Comparison of ENCODE assay signal across 10 cellular contexts in the genomic region with DNA sequence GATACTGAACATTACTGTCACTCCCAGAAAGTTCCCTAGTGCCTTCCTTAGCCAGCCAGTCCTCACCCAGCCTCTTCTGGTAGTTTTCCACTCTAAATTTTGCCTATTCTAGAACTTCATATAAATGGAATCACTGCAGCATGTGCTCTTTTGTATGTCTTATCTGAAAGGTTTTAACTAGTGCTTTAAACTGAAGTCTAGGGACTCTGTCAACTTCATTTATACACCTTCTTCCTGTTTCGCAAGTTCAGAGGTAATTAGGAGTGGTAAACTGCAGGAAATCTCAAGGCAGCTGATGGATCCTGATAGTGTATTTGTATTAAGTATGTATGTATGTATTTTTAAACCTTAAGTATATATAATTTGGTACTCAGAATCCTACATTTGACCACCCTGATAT.
DNase-seq lines count a peak whose midpoint lies in the region; ATAC-seq, FAIRE-seq and TF ChIP-seq lines count a peak whose summit lies in the region.
"Had no signal": no experiment of that assay in that cellular context is flagged by ENCODE, and none has a peak within 500 bp of the region (broad histone marks: within the 10 kb centered on the region; RNA-seq: fewer than 3 reads in every experiment).

No MANE protein-coding gene starts in this region.

- no peak overlapping the region for H3K4me2 ChIP-seq in astrocyte (ENCODE audit: low read length)

- peak; percentile 86 for DNase-seq in Jurkat, Clone E6-1 (ENCODE audit: low read depth, low spot score)
- no peak for DNase-seq in astrocyte (ENCODE audit: low read depth)
- no peak for DNase-seq in H4 (ENCODE audit: low spot score)
- DNase-seq in GM03348 (ENCODE audit: low spot score) = no peak
- no peak for DNase-seq in activated CD8-positive, alpha-beta memory T cell treated with anti-CD3 and anti-CD28 coated beads, Interleukin-2, amount 10 ng/mL, durations not matched to agents 7 days and 5 days
- DNase-seq: activated T-cell treated with anti-CD3 and anti-CD28 coated beads, Interleukin-2, amount 50 U/mL, for 4 hours; NCI-H1105 treated with DMSO at 0.1 percent for 48 hours had no signal

- H3K9ac ChIP-seq in astrocyte (ENCODE audit: low read length) (no peak overlapping the region), iPS-20b (ENCODE audit: low read depth, low read length) (peak overlapping the region; percentile 75; the same call in 1 of the 2 replicates), subcutaneous abdominal adipose tissue (ENCODE audit: low read length in 5 of 5) (peak overlapping the region in 3 of 5 donors; percentile 17 to 57 (median 53))

- H3K36me3 ChIP-seq in astrocyte (ENCODE audit: insufficient read depth, low read length) (no peaks in the 10 kb centered on the region), iPS-20b (ENCODE audit: insufficient read depth, low read depth, low read length) (0 out of 2 replicates have a peak, but pooled peaks cover 2% of the 10 kb centered on the region), subcutaneous abdominal adipose tissue (ENCODE audit: control insufficient read depth in 5 of 5, insufficient read depth in 5 of 5, low read length in 5 of 5) (peaks cover 0 to 6% (median 6%) of the 10 kb centered on the region in 5 donors)

- H3K27me3 ChIP-seq in astrocyte (ENCODE audit: insufficient read depth, low read length) = no peaks in the 10 kb centered on the region
- no peaks in the 10 kb centered on the region for H3K27me3 ChIP-seq in iPS-20b (ENCODE audit: insufficient read depth, low read length)
- no peaks in the 10 kb centered on the region for H3K27me3 ChIP-seq in subcutaneous abdominal adipose tissue (ENCODE audit: control insufficient read depth in 5 of 5, insufficient read depth in 4 of 5, low read length in 5 of 5)

- H3K9me3 Mint-ChIP-seq in astrocyte (ENCODE audit: unreplicated experiment) = peaks cover 4% of the 10 kb centered on the region
- H3K9me3 Mint-ChIP-seq in activated CD8-positive, alpha-beta memory T cell treated with anti-CD3 and anti-CD28 coated beads, Interleukin-2, amount 10 ng/mL, durations not matched to agents 7 days and 5 days (ENCODE audit: low read depth) = no peaks in the 10 kb centered on the region
- H3K9me3 Mint-ChIP-seq: activated T-cell treated with anti-CD3 and anti-CD28 coated beads, Interleukin-2, amount 50 U/mL, for 4 hours had no signal

- ATAC-seq in GM21786 (IDR thresholded peaks at IDR 0.05; ENCODE audit: unreplicated experiment) = no peak
- ATAC-seq in activated CD8-positive, alpha-beta memory T cell treated with anti-CD3 and anti-CD28 coated beads, Interleukin-2, amount 10 ng/mL, durations not matched to agents 7 days and 5 days = no peak
- ATAC-seq: activated T-cell treated with anti-CD3 and anti-CD28 coated beads, Interleukin-2, amount 50 U/mL, for 4 hours had no signal

- H3K4me1 Mint-ChIP-seq in astrocyte (ENCODE audit: low read depth, unreplicated experiment) = peaks cover 29% of the 10 kb centered on the region
- peaks cover 10% of the 10 kb centered on the region for H3K4me1 Mint-ChIP-seq in activated CD8-positive, alpha-beta memory T cell treated with anti-CD3 and anti-CD28 coated beads, Interleukin-2, amount 10 ng/mL, durations not matched to agents 7 days and 5 days

- H3K27ac ChIP-seq in astrocyte (ENCODE audit: low read depth, low read length) (no peak overlapping the region), iPS-20b (ENCODE audit: low read length) (no peak overlapping the region), subcutaneous abdominal adipose tissue (ENCODE audit: low read depth, low read length) (peak overlapping the region; percentile 89)

- H3K4me1 ChIP-seq in astrocyte (ENCODE audit: insufficient read depth, low read length) (peaks cover 47% of the 10 kb centered on the region), iPS-20b (ENCODE audit: insufficient read depth, low read length) (peaks cover 75% of the 10 kb centered on the region), subcutaneous abdominal adipose tissue (ENCODE audit: control insufficient read depth in 5 of 5, insufficient read depth in 5 of 5, low read length in 5 of 5) (peaks cover 17 to 92% (median 82%) of the 10 kb centered on the region in 5 donors)

- H3K27me3 Mint-ChIP-seq in astrocyte (ENCODE audit: low read depth, unreplicated experiment) = no peaks in the 10 kb centered on the region
- no peaks in the 10 kb centered on the region for H3K27me3 Mint-ChIP-seq in activated CD8-positive, alpha-beta memory T cell treated with anti-CD3 and anti-CD28 coated beads, Interleukin-2, amount 10 ng/mL, durations not matched to agents 7 days and 5 days

- peak overlapping the region; percentile 15 for H3K4me3 Mint-ChIP-seq in astrocyte (ENCODE audit: unreplicated experiment)
- H3K4me3 Mint-ChIP-seq in activated CD8-positive, alpha-beta memory T cell treated with anti-CD3 and anti-CD28 coated beads, Interleukin-2, amount 10 ng/mL, durations not matched to agents 7 days and 5 days = no peak overlapping the region
- H3K4me3 Mint-ChIP-seq: activated T-cell treated with anti-CD3 and anti-CD28 coated beads, Interleukin-2, amount 50 U/mL, for 4 hours had no signal

- H4K20me1 ChIP-seq in astrocyte (ENCODE audit: insufficient read depth, low read length) = no peaks in the 10 kb centered on the region

- no peak overlapping the region for H2AFZ ChIP-seq in astrocyte (ENCODE audit: low read depth, low read length)

- peak overlapping the region; percentile 43 for H3K4me3 ChIP-seq in Jurkat, Clone E6-1 (ENCODE audit: low read length)
- no peak overlapping the region for H3K4me3 ChIP-seq in astrocyte (ENCODE audit: insufficient read depth, low read depth, low read length)
- H3K4me3 ChIP-seq in iPS-20b (ENCODE audit: low read length) = no peak overlapping the region
- H3K4me3 ChIP-seq in subcutaneous abdominal adipose tissue (ENCODE audit: low read depth in 1 of 5, low read length in 5 of 5) = no peak overlapping the region

- H3K9me3 ChIP-seq in astrocyte (ENCODE audit: insufficient read depth, low read depth, low read length) = no peaks in the 10 kb centered on the region
- no peaks in the 10 kb centered on the region for H3K9me3 ChIP-seq in iPS-20b (ENCODE audit: insufficient read depth, low read depth, low read length)
- no peaks in the 10 kb centered on the region for H3K9me3 ChIP-seq in subcutaneous abdominal adipose tissue (ENCODE audit: control insufficient read depth in 5 of 5, low read length in 5 of 5)

- peak overlapping the region; percentile 54 for H3K27ac Mint-ChIP-seq in astrocyte (ENCODE audit: unreplicated experiment)
- H3K27ac Mint-ChIP-seq in activated CD8-positive, alpha-beta memory T cell treated with anti-CD3 and anti-CD28 coated beads, Interleukin-2, amount 10 ng/mL, durations not matched to agents 7 days and 5 days = no peak overlapping the region

- no peak for FAIRE-seq in astrocyte (lab: Jason Lieb, UNC)

- no peaks in the 10 kb centered on the region for H3K79me2 ChIP-seq in astrocyte (ENCODE audit: insufficient read depth, low read length)

- TF ChIP-seq CTCF in astrocyte (IDR thresholded peaks at IDR 0.05; ENCODE audit: insufficient read depth, low read depth, low read length) = no peak

- peaks cover 8% of the 10 kb centered on the region for H3K36me3 Mint-ChIP-seq in astrocyte (ENCODE audit: low read depth, unreplicated experiment)
- H3K36me3 Mint-ChIP-seq in activated CD8-positive, alpha-beta memory T cell treated with anti-CD3 and anti-CD28 coated beads, Interleukin-2, amount 10 ng/mL, durations not matched to agents 7 days and 5 days = no peaks in the 10 kb centered on the region

- CTCF ChIA-PET in activated CD8-positive, alpha-beta memory T cell treated with anti-CD3 and anti-CD28 coated beads, Interleukin-2, amount 10 ng/mL, durations not matched to agents 7 days and 5 days (lab: Charles Lee) = no interaction called here
